Comparison of ENCODE assay signal across 16 cellular contexts in the genomic region with DNA sequence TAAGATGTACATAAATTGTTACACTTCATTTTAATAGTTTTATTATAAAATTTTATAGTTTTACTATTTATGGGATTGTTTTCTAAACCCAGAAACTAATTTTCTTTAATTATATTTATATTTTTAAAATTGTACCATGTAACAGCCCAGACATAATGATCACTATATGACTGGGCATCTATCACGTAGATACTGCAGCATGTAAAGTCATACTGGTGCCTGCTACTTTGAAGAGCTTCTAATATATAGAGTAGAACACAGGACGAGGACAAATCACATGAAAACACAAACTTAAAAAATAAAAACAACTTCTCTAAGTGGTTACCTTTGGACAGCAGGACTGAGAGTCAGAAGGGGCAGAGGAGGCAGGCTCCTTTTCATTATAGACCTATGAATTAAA. TPM values are rescaled to one million over a fixed set of nuclear protein-coding genes. Genes with fewer than 3 reads are reported as not detected.
DNase-seq lines count a peak whose midpoint lies in the region; ATAC-seq and TF ChIP-seq lines count a peak whose summit lies in the region.
"Had no signal": no experiment of that assay in that cellular context is flagged by ENCODE, and none has a peak within 500 bp of the region (broad histone marks: within the 10 kb centered on the region; RNA-seq: fewer than 3 reads in every experiment).

No MANE protein-coding gene starts in this region.

- no peak overlapping the region for H3K4me2 ChIP-seq in smooth muscle cell

- H3K36me3 Mint-ChIP-seq in CD4-positive, alpha-beta memory T cell = peaks cover 14 to 32% of the 10 kb centered on the region in 2 donors
- H3K36me3 Mint-ChIP-seq in activated CD8-positive, alpha-beta T cell treated with anti-CD3 and anti-CD28 coated beads, Interleukin-2, amount 10 ng/mL, durations not matched to agents 7 days and 5 days (ENCODE audit: low read depth) = peaks cover 49% of the 10 kb centered on the region
- peaks cover 0 to 27% (median 9%) of the 10 kb centered on the region in 3 donors for H3K36me3 Mint-ChIP-seq in naive thymus-derived CD8-positive, alpha-beta T cell
- H3K36me3 Mint-ChIP-seq: brain had no signal

- peak; percentile 51 for ATAC-seq in HG02885 (IDR thresholded peaks at IDR 0.05; ENCODE audit: poor library complexity, unreplicated experiment)
- no peak for ATAC-seq in activated CD8-positive, alpha-beta T cell treated with anti-CD3 and anti-CD28 coated beads, Interleukin-2, amount 10 ng/mL, durations not matched to agents 7 days and 5 days
- ATAC-seq in naive thymus-derived CD8-positive, alpha-beta T cell = no peak
- ATAC-seq: mucosa of descending colon had no signal

- H3K36me3 ChIP-seq in CD4-positive, alpha-beta memory T cell (ENCODE audit: insufficient read depth, low read length) = no peaks in the 10 kb centered on the region
- no peaks in the 10 kb centered on the region for H3K36me3 ChIP-seq in esophagus muscularis mucosa
- H3K36me3 ChIP-seq in smooth muscle cell (ENCODE audit: low read depth) = no peaks in the 10 kb centered on the region
- H3K36me3 ChIP-seq: WERI-Rb-1 had no signal

- TF ChIP-seq CTCF in esophagus muscularis mucosa (IDR thresholded peaks at IDR 0.05) (no peak), smooth muscle cell (IDR thresholded peaks at IDR 0.05; ENCODE audit: borderline replicate concordance, insufficient read depth, poor library complexity, severe bottlenecking) (no peak)

- WGBS in esophagus muscularis mucosa = 86% methylated on average over 2 of the region's 2 CpGs
- 99% methylated on average over 2 of the region's 2 CpGs for WGBS in smooth muscle cell (ENCODE audit: low lambda C conversion rate)

- no peak for TF ChIP-seq EP300 in esophagus muscularis mucosa (IDR thresholded peaks at IDR 0.05)

- peak overlapping the region; percentile 77 to 94 (median 92) for H3K4me3 Mint-ChIP-seq in CD4-positive, alpha-beta memory T cell
- H3K4me3 Mint-ChIP-seq in activated CD8-positive, alpha-beta T cell treated with anti-CD3 and anti-CD28 coated beads, Interleukin-2, amount 10 ng/mL, durations not matched to agents 7 days and 5 days = peak overlapping the region; percentile 89
- peak overlapping the region; percentile 36 to 94 (median 88) for H3K4me3 Mint-ChIP-seq in naive thymus-derived CD8-positive, alpha-beta T cell

- POLR2A ChIA-PET in CD4-positive, alpha-beta memory T cell (lab: Charles Lee; ENCODE audit: partially characterized antibody) = interaction anchor here (0.6 to 11.2 kb wide), 8 partner anchors 8 to 92 kb away, joined by 3 to 226 read pairs (median 8); partner anchors contain the start of gene WBP4
- POLR2A ChIA-PET in activated CD8-positive, alpha-beta T cell treated with anti-CD3 and anti-CD28 coated beads, Interleukin-2, amount 10 ng/mL, durations not matched to agents 7 days and 5 days (lab: Charles Lee) = interaction anchor here (1.0 to 5.8 kb wide), 7 partner anchors 9 to 47 kb away, joined by 3 to 38 read pairs (median 10); partner anchors contain the start of gene WBP4
- POLR2A ChIA-PET in naive thymus-derived CD8-positive, alpha-beta T cell (lab: Charles Lee) = interaction anchor here (0.7 to 4.7 kb wide), 6 partner anchors 9 to 46 kb away, joined by 3 to 31 read pairs (median 5); partner anchors contain the start of gene WBP4

- DNase-seq in CD4-positive, alpha-beta memory T cell = no peak
- DNase-seq in activated CD8-positive, alpha-beta T cell treated with anti-CD3 and anti-CD28 coated beads, Interleukin-2, amount 10 ng/mL, durations not matched to agents 7 days and 5 days = no peak
- no peak for DNase-seq in naive thymus-derived CD8-positive, alpha-beta T cell
- DNase-seq in GM19238 (ENCODE audit: insufficient read length, low spot score) (no peak), EL (no peak), esophagus muscularis mucosa (ENCODE audit: extremely low spot score) (no peak), smooth muscle cell (lab: John Stamatoyannopoulos, UW; ENCODE audit: unreplicated experiment) (no peak)
- DNase-seq: Kasumi-1, kidney glomerular epithelial cell, mucosa of descending colon, NCI-H187, spleen, WERI-Rb-1 had no signal

- H4K20me1 ChIP-seq in smooth muscle cell (ENCODE audit: low read depth) = peaks cover 65% of the 10 kb centered on the region

- no peak overlapping the region for H2AFZ ChIP-seq in smooth muscle cell (ENCODE audit: low read depth)

- H3K4me1 Mint-ChIP-seq in CD4-positive, alpha-beta memory T cell = peaks cover 37 to 68% (median 47%) of the 10 kb centered on the region in 4 donors
- H3K4me1 Mint-ChIP-seq in activated CD8-positive, alpha-beta T cell treated with anti-CD3 and anti-CD28 coated beads, Interleukin-2, amount 10 ng/mL, durations not matched to agents 7 days and 5 days (ENCODE audit: low read depth) = peaks cover 53% of the 10 kb centered on the region
- H3K4me1 Mint-ChIP-seq in naive thymus-derived CD8-positive, alpha-beta T cell = peaks cover 23 to 70% (median 49%) of the 10 kb centered on the region in 4 donors

- peaks cover 95% of the 10 kb centered on the region for H3K79me2 ChIP-seq in smooth muscle cell (ENCODE audit: low read depth)

- H3K4me1 ChIP-seq in CD4-positive, alpha-beta memory T cell (ENCODE audit: insufficient read depth, low read length) = peaks cover 68% of the 10 kb centered on the region
- peaks cover 10 to 14% (median 12%) of the 10 kb centered on the region in 4 donors for H3K4me1 ChIP-seq in esophagus muscularis mucosa
- H3K4me1 ChIP-seq in smooth muscle cell (ENCODE audit: low read depth) = peaks cover 7% of the 10 kb centered on the region

- H3K9ac ChIP-seq in smooth muscle cell (ENCODE audit: low read depth) = no peak overlapping the region

- TF ChIP-seq POLR2A in esophagus muscularis mucosa (IDR thresholded peaks at IDR 0.05; ENCODE audit: low read depth) = no peak

- CTCF ChIA-PET in CD4-positive, alpha-beta memory T cell (lab: Charles Lee; ENCODE audit: partially characterized antibody) = interaction anchor here (1.0 to 5.3 kb wide), 7 partner anchors 11 to 237 kb away, joined by 4 to 25 read pairs (median 10); partner anchors contain the start of gene WBP4
- CTCF ChIA-PET in activated CD8-positive, alpha-beta T cell treated with anti-CD3 and anti-CD28 coated beads, Interleukin-2, amount 10 ng/mL, durations not matched to agents 7 days and 5 days (lab: Charles Lee) = interaction anchor here (0.8 to 2.8 kb wide), 9 partner anchors 8 to 224 kb away, joined by 3 to 31 read pairs (median 10); partner anchors contain the start of gene SLC25A15

- H3K4me3 ChIP-seq in CD4-positive, alpha-beta memory T cell (ENCODE audit: low read length in 2 of 2) = no peak overlapping the region
- H3K4me3 ChIP-seq in esophagus muscularis mucosa (no peak overlapping the region), smooth muscle cell (no peak overlapping the region)
- H3K4me3 ChIP-seq: mucosa of descending colon had no signal

- H3K9me3 ChIP-seq in CD4-positive, alpha-beta memory T cell (ENCODE audit: control insufficient read depth in 1 of 2, low read length in 2 of 2) = no peaks in the 10 kb centered on the region
- H3K9me3 ChIP-seq in esophagus muscularis mucosa = no peaks in the 10 kb centered on the region
- no peaks in the 10 kb centered on the region for H3K9me3 ChIP-seq in smooth muscle cell (replicated peaks; ENCODE audit: low read depth)
- H3K9me3 ChIP-seq: mucosa of descending colon, spleen had no signal

- no peaks in the 10 kb centered on the region for H3K9me3 Mint-ChIP-seq in CD4-positive, alpha-beta memory T cell
- no peaks in the 10 kb centered on the region for H3K9me3 Mint-ChIP-seq in activated CD8-positive, alpha-beta T cell treated with anti-CD3 and anti-CD28 coated beads, Interleukin-2, amount 10 ng/mL, durations not matched to agents 7 days and 5 days (ENCODE audit: insufficient read depth)
- H3K9me3 Mint-ChIP-seq in naive thymus-derived CD8-positive, alpha-beta T cell = no peaks in the 10 kb centered on the region

- H3K27me3 Mint-ChIP-seq in CD4-positive, alpha-beta memory T cell = no peaks in the 10 kb centered on the region
- H3K27me3 Mint-ChIP-seq in activated CD8-positive, alpha-beta T cell treated with anti-CD3 and anti-CD28 coated beads, Interleukin-2, amount 10 ng/mL, durations not matched to agents 7 days and 5 days (ENCODE audit: low read depth) = no peaks in the 10 kb centered on the region
- no peaks in the 10 kb centered on the region for H3K27me3 Mint-ChIP-seq in naive thymus-derived CD8-positive, alpha-beta T cell
- H3K27me3 Mint-ChIP-seq: brain had no signal

- H3K27ac ChIP-seq in CD4-positive, alpha-beta memory T cell (ENCODE audit: low read depth, low read length) = peak overlapping the region; percentile 32
- H3K27ac ChIP-seq in esophagus muscularis mucosa (replicated peaks in 1 of 4) (no peak overlapping the region), smooth muscle cell (ENCODE audit: low read depth) (no peak overlapping the region)
- H3K27ac ChIP-seq: C4-2B, WERI-Rb-1 had no signal

- H3F3A ChIP-seq in smooth muscle cell (ENCODE audit: low read depth) = no peaks in the 10 kb centered on the region

- H3K27me3 ChIP-seq in CD4-positive, alpha-beta memory T cell (ENCODE audit: insufficient read depth, low read length) = no peaks in the 10 kb centered on the region
- H3K27me3 ChIP-seq in esophagus muscularis mucosa (no peaks in the 10 kb centered on the region), smooth muscle cell (ENCODE audit: low read depth) (no peaks in the 10 kb centered on the region)
- H3K27me3 ChIP-seq: spleen had no signal

- peak overlapping the region; percentile 47 to 93 (median 89) for H3K27ac Mint-ChIP-seq in CD4-positive, alpha-beta memory T cell
- peak overlapping the region; percentile 78 for H3K27ac Mint-ChIP-seq in activated CD8-positive, alpha-beta T cell treated with anti-CD3 and anti-CD28 coated beads, Interleukin-2, amount 10 ng/mL, durations not matched to agents 7 days and 5 days
- H3K27ac Mint-ChIP-seq in naive thymus-derived CD8-positive, alpha-beta T cell = peak overlapping the region in 9 of 10 donors; percentile 87 to 98 (median 94)
- H3K27ac Mint-ChIP-seq: brain had no signal

- intact Hi-C loops in CD4-positive, alpha-beta memory T cell (cut with micrococcal nuclease) = no loop called here
- intact Hi-C loops in esophagus muscularis mucosa (cut with DNase I) = no loop called here

RNA-seq across cellular contexts. Expression of gene ELF1, which starts 5.3 kb away (rescaled TPM):
- total RNA-seq in CD4-positive, alpha-beta memory T cell = 100 to 1,000 TPM; 188 to 192 TPM
- 100 to 1,000 TPM; 136 to 149 TPM for polyA plus RNA-seq in CD4-positive, alpha-beta memory T cell
- 100 to 1,000 TPM; 106 to 107 TPM for total RNA-seq in activated CD8-positive, alpha-beta T cell treated with anti-CD3 and anti-CD28 coated beads, Interleukin-2, amount 10 ng/mL, durations not matched to agents 7 days and 5 days
- 100 to 1,000 TPM; 184 to 200 TPM for total RNA-seq in naive thymus-derived CD8-positive, alpha-beta T cell
- 100 to 1,000 TPM; 127 to 155 (median 130) TPM for polyA plus RNA-seq in naive thymus-derived CD8-positive, alpha-beta T cell
- total RNA-seq in esophagus muscularis mucosa (10 to 100 TPM; 66.9 to 96.2 (median 72.1) TPM), smooth muscle cell (31.8 and 53.1 TPM in 2 replicates)
- 21.2 and 28.7 TPM in 2 replicates for polyA plus RNA-seq in smooth muscle cell

RNA-seq across cellular contexts. Expression of gene WBP4, which starts 47.5 kb away (rescaled TPM):
- 1 to 10 TPM; 8.4 to 9.1 TPM for total RNA-seq in CD4-positive, alpha-beta memory T cell
- 1 to 10 TPM; 1.9 to 4.1 TPM for polyA plus RNA-seq in CD4-positive, alpha-beta memory T cell
- 10 to 100 TPM in 1 of 2 experiments, 1 to 10 TPM in 1; 9.7 to 10.4 TPM for total RNA-seq in activated CD8-positive, alpha-beta T cell treated with anti-CD3 and anti-CD28 coated beads, Interleukin-2, amount 10 ng/mL, durations not matched to agents 7 days and 5 days
- 1 to 10 TPM; 8.8 to 9.0 TPM for total RNA-seq in naive thymus-derived CD8-positive, alpha-beta T cell
- 1 to 10 TPM; 3.7 to 4.9 (median 3.9) TPM for polyA plus RNA-seq in naive thymus-derived CD8-positive, alpha-beta T cell
- total RNA-seq in esophagus muscularis mucosa (10 to 100 TPM; 15.3 to 23.2 (median 18.5) TPM), smooth muscle cell (4.7 and 9.7 TPM in 2 replicates)
- polyA plus RNA-seq in smooth muscle cell = 5.0 and 5.9 TPM in 2 replicates
